Comparison of ENCODE assay signal across 21 cellular contexts in genomic region chr12:69919565-69919964, GRCh38.
"Had no signal": no experiment of that assay in that cellular context is flagged by ENCODE, and none has a peak within 500 bp of the region (broad histone marks: within the 10 kb centered on the region; RNA-seq: fewer than 3 reads in every experiment).

No MANE protein-coding gene starts in this region.

- H3K9me3 Mint-ChIP-seq: activated CD8-positive, alpha-beta T cell treated with anti-CD3 and anti-CD28 coated beads for 36 hours had no signal

- DNase-seq: activated CD4-positive, alpha-beta T cell treated with anti-CD3 and anti-CD28 coated beads, Interleukin-2, amount 50 U/mL, for 1 hour; activated CD4-positive, CD25-positive, alpha-beta regulatory T cell; activated CD8-positive, alpha-beta memory T cell treated with anti-CD3 and anti-CD28 coated beads, Interleukin-2, amount 50 U/mL, for 4 hours; activated CD8-positive, alpha-beta T cell treated with anti-CD3 and anti-CD28 coated beads for 36 hours; activated naive CD4-positive, alpha-beta T cell treated with anti-CD3 and anti-CD28 coated beads, Interleukin-2, amount 50 U/mL, for 16 hours; activated naive CD8-positive, alpha-beta T cell treated with anti-CD3 and anti-CD28 coated beads, Interleukin-2, amount 10 ng/mL, durations not matched to agents 7 days and 5 days; adrenal gland; anterior cingulate cortex; caudate nucleus; IMR-90; KBM-7; NCI-H1092; NCI-H345; RPMI8226; T-cell; T-helper 2 cell; T1000 had no signal

- H3K4me1 Mint-ChIP-seq: activated naive CD8-positive, alpha-beta T cell treated with anti-CD3 and anti-CD28 coated beads, Interleukin-2, amount 10 ng/mL, durations not matched to agents 7 days and 5 days; T-cell had no signal

- H3K27me3 Mint-ChIP-seq: activated CD8-positive, alpha-beta T cell treated with anti-CD3 and anti-CD28 coated beads for 36 hours had no signal

- H3K4me3 Mint-ChIP-seq: activated CD8-positive, alpha-beta T cell treated with anti-CD3 and anti-CD28 coated beads for 36 hours; activated naive CD8-positive, alpha-beta T cell treated with anti-CD3 and anti-CD28 coated beads, Interleukin-2, amount 10 ng/mL, durations not matched to agents 7 days and 5 days; T-cell had no signal

- FAIRE-seq: TTC549 had no signal

- H3K4me3 ChIP-seq: adrenal gland, SK-N-MC had no signal

- H3K27ac Mint-ChIP-seq: activated CD8-positive, alpha-beta T cell treated with anti-CD3 and anti-CD28 coated beads for 36 hours; activated naive CD8-positive, alpha-beta T cell treated with anti-CD3 and anti-CD28 coated beads, Interleukin-2, amount 10 ng/mL, durations not matched to agents 7 days and 5 days; T-cell had no signal

- H3K36me3 ChIP-seq: adrenal gland had no signal

- H3K27me3 ChIP-seq: adrenal gland had no signal

- H3K36me3 Mint-ChIP-seq: activated naive CD8-positive, alpha-beta T cell treated with anti-CD3 and anti-CD28 coated beads, Interleukin-2, amount 10 ng/mL, durations not matched to agents 7 days and 5 days; T-cell had no signal

- H3K27ac ChIP-seq: adrenal gland, SK-N-MC had no signal

- H3K9me3 ChIP-seq: adrenal gland had no signal

- ATAC-seq: activated CD8-positive, alpha-beta T cell treated with anti-CD3 and anti-CD28 coated beads for 36 hours; Panc1; Right ventricle myocardium inferior; T-cell had no signal

- H3K4me1 ChIP-seq: adrenal gland had no signal
